20 cellular contexts compared by ENCODE assay signal in genomic region chr12:107906719-107907118, GRCh38.
"Had no signal": no experiment of that assay in that cellular context is flagged by ENCODE, and none has a peak within 500 bp of the region (broad histone marks: within the 10 kb centered on the region; RNA-seq: fewer than 3 reads in every experiment).

No MANE protein-coding gene starts in this region.

- H3K9me3 ChIP-seq: prostate gland, spleen, testis, tibial nerve, upper lobe of right lung, vagina had no signal

- H3K4me1 ChIP-seq: foreskin keratinocyte, parathyroid adenoma, prostate gland had no signal

- H3K36me3 ChIP-seq: prostate gland, spleen, tibial nerve, upper lobe of right lung, vagina had no signal

- DNase-seq: dermis blood vessel endothelial cell; foreskin keratinocyte; mesendoderm; naive B cell; nephron progenitor cell; retina; spleen; stimulated activated CD4-positive, alpha-beta T cell treated with anti-CD3 and anti-CD28 coated beads, Interleukin-15, amount 100 ng/mL, for 24 hours; stimulated activated CD4-positive, alpha-beta T cell treated with anti-CD3 and anti-CD28 coated beads, Interleukin-1b, Interleukin-23, amount 100 ng/mL, for 48 hours; stimulated activated CD4-positive, alpha-beta T cell treated with anti-CD3 and anti-CD28 coated beads, Interleukin-4, amount 100 ng/mL, for 24 hours; stimulated activated naive CD8-positive, alpha-beta T cell treated with anti-CD3 and anti-CD28 coated beads, Interleukin-15, amount 100 ng/mL, for 72 hours; testis; upper lobe of right lung had no signal

- H2AFZ ChIP-seq: hepatocyte, parathyroid adenoma had no signal

- H3K27me3 ChIP-seq: testis, vagina had no signal

- H3K27ac ChIP-seq: foreskin keratinocyte, hepatocyte, parathyroid adenoma, prostate gland, spleen, testis, tibial nerve, upper lobe of right lung, vagina had no signal

- H3K4me3 ChIP-seq: hepatocyte, prostate gland, spleen, testis, tibial nerve, upper lobe of right lung, vagina had no signal

- H3K9ac ChIP-seq: parathyroid adenoma had no signal

- H3K4me2 ChIP-seq: hepatocyte had no signal

- H3K79me2 ChIP-seq: hepatocyte, parathyroid adenoma had no signal

- ATAC-seq: foreskin keratinocyte; sciatic nerve; stimulated activated memory B cell treated with anti-CD40 and anti-IgM and Interleukin-4, amounts not matched to agents 10 μg/mL and 1 μg/mL and 100 μg/mL, for 72 hours; stimulated activated naive CD8-positive, alpha-beta T cell treated with anti-CD3 and anti-CD28 coated beads, Interleukin-15, amount 100 ng/mL, for 72 hours; upper lobe of right lung had no signal
